Comparison of ENCODE assay signal across 1 cellular context in the genomic region with DNA sequence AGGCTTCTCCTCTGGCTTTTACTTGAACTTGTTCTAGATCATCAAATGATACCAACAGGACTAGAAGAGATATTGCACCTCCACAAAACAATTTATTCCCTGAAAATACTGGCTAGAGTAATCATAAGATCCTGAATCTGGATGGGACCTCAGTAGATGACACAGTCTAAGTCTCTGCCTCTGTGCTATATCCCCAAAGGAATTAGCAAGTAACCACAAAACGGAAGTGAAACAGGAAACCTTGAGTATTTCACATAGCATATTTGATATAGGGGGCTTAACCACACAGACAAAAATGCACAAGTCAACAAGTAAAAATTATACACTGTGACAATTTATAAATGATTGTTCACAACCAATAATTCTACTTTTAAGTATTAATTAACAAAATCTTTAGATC.
A peak's percentile ranks its signal among the peaks of the same experiment; 100 is the strongest.
TF ChIP-seq lines count a peak whose summit lies in the region.

No MANE protein-coding gene starts in this region.

TF ChIP-seq in GM12878, 131 proteins besides CTCF, POLR2A, EP300 and RAD21 (continued from another document):
- TF ChIP-seq BCL11A (IDR thresholded peaks at IDR 0.05; ENCODE audit: low read depth, low read length) (0 out of 2 replicates have a peak, but pooled peaks have one; percentile 36), NR2C2 (IDR thresholded peaks at IDR 0.05; ENCODE audit: borderline replicate concordance, control insufficient read depth, insufficient read length, low read depth) (no peak), JUND (IDR thresholded peaks at IDR 0.05; ENCODE audit: low read depth, low read length) (no peak), MXI1 (IDR thresholded peaks at IDR 0.05; ENCODE audit: low read depth, low read length) (no peak), SREBF2 (IDR thresholded peaks at IDR 0.05; ENCODE audit: low read length) (no peak), CBX3 (IDR thresholded peaks at IDR 0.05; ENCODE audit: borderline replicate concordance, low read depth) (no peak), FOS (IDR thresholded peaks at IDR 0.05; ENCODE audit: borderline replicate concordance, extremely low read depth, insufficient read length) (no peak), PML (IDR thresholded peaks at IDR 0.05; ENCODE audit: low read length) (no peak), MEF2B (IDR thresholded peaks at IDR 0.05; ENCODE audit: partially characterized antibody, poor library complexity, severe bottlenecking) (peak; percentile 81), RAD51 (IDR thresholded peaks at IDR 0.05) (no peak), ZZZ3 (IDR thresholded peaks at IDR 0.05; ENCODE audit: control insufficient read depth, insufficient read length, low read depth) (no peak), EZH2 (IDR thresholded peaks at IDR 0.05; ENCODE audit: borderline replicate concordance, control insufficient read depth, low read depth, low read length) (no peak), BHLHE40 (IDR thresholded peaks at IDR 0.05; ENCODE audit: borderline replicate concordance in 1 of 2, low read depth in 2 of 2, low read length in 1 of 2) (no peak), RBBP5 (conservative IDR thresholded peaks at IDR 0.05) (no peak), KDM1A (IDR thresholded peaks at IDR 0.05; ENCODE audit: borderline replicate concordance) (no peak), EED (IDR thresholded peaks at IDR 0.05; ENCODE audit: low read depth) (0 out of 2 replicates have a peak, but pooled peaks have one; percentile 34), ZNF622 (IDR thresholded peaks at IDR 0.05) (no peak), SPI1 (IDR thresholded peaks at IDR 0.05; ENCODE audit: borderline replicate concordance, insufficient read depth, low read depth, low read length) (peak; percentile 83), NFIC (IDR thresholded peaks at IDR 0.05; ENCODE audit: low read depth, low read length) (0 out of 2 replicates have a peak, but pooled peaks have one; percentile 46), SUZ12 (IDR thresholded peaks at IDR 0.05; ENCODE audit: unreplicated experiment) (no peak), CREM (IDR thresholded peaks at IDR 0.05; ENCODE audit: low read depth) (no peak), NBN (IDR thresholded peaks at IDR 0.05) (no peak), BACH1 (IDR thresholded peaks at IDR 0.05; ENCODE audit: borderline replicate concordance) (no peak), RUNX3 (IDR thresholded peaks at IDR 0.05; ENCODE audit: low read length) (peak; percentile 96), CBFB (IDR thresholded peaks at IDR 0.05; ENCODE audit: low read depth) (peak; percentile 65; the same call in 1 of the 2 replicates), YY1 (IDR thresholded peaks at IDR 0.05; ENCODE audit: low read depth, low read length) (no peak), WRNIP1 (IDR thresholded peaks at IDR 0.05; ENCODE audit: borderline replicate concordance, low read depth, low read length) (no peak), SIX5 (IDR thresholded peaks at IDR 0.05; ENCODE audit: low read depth, low read length, severe bottlenecking) (no peak)
- TF ChIP-seq, protein P1, sequence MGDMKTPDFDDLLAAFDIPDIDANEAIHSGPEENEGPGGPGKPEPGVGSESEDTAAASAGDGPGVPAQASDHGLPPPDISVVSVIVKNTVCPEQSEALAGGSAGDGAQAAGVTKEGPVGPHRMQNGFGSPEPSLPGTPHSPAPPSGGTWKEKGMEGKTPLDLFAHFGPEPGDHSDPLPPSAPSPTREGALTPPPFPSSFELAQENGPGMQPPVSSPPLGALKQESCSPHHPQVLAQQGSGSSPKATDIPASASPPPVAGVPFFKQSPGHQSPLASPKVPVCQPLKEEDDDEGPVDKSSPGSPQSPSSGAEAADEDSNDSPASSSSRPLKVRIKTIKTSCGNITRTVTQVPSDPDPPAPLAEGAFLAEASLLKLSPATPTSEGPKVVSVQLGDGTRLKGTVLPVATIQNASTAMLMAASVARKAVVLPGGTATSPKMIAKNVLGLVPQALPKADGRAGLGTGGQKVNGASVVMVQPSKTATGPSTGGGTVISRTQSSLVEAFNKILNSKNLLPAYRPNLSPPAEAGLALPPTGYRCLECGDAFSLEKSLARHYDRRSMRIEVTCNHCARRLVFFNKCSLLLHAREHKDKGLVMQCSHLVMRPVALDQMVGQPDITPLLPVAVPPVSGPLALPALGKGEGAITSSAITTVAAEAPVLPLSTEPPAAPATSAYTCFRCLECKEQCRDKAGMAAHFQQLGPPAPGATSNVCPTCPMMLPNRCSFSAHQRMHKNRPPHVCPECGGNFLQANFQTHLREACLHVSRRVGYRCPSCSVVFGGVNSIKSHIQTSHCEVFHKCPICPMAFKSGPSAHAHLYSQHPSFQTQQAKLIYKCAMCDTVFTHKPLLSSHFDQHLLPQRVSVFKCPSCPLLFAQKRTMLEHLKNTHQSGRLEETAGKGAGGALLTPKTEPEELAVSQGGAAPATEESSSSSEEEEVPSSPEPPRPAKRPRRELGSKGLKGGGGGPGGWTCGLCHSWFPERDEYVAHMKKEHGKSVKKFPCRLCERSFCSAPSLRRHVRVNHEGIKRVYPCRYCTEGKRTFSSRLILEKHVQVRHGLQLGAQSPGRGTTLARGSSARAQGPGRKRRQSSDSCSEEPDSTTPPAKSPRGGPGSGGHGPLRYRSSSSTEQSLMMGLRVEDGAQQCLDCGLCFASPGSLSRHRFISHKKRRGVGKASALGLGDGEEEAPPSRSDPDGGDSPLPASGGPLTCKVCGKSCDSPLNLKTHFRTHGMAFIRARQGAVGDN (IDR thresholded peaks at IDR 0.05) = no peak
- TF ChIP-seq, protein P2, sequence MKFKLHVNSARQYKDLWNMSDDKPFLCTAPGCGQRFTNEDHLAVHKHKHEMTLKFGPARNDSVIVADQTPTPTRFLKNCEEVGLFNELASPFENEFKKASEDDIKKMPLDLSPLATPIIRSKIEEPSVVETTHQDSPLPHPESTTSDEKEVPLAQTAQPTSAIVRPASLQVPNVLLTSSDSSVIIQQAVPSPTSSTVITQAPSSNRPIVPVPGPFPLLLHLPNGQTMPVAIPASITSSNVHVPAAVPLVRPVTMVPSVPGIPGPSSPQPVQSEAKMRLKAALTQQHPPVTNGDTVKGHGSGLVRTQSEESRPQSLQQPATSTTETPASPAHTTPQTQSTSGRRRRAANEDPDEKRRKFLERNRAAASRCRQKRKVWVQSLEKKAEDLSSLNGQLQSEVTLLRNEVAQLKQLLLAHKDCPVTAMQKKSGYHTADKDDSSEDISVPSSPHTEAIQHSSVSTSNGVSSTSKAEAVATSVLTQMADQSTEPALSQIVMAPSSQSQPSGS (IDR thresholded peaks at IDR 0.05; ENCODE audit: low read length) = 0 out of 2 replicates have a peak, but pooled peaks have one; percentile 25
- TF ChIP-seq, protein P3, sequence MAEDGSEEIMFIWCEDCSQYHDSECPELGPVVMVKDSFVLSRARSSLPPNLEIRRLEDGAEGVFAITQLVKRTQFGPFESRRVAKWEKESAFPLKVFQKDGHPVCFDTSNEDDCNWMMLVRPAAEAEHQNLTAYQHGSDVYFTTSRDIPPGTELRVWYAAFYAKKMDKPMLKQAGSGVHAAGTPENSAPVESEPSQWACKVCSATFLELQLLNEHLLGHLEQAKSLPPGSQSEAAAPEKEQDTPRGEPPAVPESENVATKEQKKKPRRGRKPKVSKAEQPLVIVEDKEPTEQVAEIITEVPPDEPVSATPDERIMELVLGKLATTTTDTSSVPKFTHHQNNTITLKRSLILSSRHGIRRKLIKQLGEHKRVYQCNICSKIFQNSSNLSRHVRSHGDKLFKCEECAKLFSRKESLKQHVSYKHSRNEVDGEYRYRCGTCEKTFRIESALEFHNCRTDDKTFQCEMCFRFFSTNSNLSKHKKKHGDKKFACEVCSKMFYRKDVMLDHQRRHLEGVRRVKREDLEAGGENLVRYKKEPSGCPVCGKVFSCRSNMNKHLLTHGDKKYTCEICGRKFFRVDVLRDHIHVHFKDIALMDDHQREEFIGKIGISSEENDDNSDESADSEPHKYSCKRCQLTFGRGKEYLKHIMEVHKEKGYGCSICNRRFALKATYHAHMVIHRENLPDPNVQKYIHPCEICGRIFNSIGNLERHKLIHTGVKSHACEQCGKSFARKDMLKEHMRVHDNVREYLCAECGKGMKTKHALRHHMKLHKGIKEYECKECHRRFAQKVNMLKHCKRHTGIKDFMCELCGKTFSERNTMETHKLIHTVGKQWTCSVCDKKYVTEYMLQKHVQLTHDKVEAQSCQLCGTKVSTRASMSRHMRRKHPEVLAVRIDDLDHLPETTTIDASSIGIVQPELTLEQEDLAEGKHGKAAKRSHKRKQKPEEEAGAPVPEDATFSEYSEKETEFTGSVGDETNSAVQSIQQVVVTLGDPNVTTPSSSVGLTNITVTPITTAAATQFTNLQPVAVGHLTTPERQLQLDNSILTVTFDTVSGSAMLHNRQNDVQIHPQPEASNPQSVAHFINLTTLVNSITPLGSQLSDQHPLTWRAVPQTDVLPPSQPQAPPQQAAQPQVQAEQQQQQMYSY (CRISPR knock-in tag; IDR thresholded peaks at IDR 0.05) = no peak
- TF ChIP-seq, protein P4, sequence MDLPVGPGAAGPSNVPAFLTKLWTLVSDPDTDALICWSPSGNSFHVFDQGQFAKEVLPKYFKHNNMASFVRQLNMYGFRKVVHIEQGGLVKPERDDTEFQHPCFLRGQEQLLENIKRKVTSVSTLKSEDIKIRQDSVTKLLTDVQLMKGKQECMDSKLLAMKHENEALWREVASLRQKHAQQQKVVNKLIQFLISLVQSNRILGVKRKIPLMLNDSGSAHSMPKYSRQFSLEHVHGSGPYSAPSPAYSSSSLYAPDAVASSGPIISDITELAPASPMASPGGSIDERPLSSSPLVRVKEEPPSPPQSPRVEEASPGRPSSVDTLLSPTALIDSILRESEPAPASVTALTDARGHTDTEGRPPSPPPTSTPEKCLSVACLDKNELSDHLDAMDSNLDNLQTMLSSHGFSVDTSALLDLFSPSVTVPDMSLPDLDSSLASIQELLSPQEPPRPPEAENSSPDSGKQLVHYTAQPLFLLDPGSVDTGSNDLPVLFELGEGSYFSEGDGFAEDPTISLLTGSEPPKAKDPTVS (IDR thresholded peaks at IDR 0.05; ENCODE audit: low read depth, low read length) = no peak
- TF ChIP-seq, protein P5, sequence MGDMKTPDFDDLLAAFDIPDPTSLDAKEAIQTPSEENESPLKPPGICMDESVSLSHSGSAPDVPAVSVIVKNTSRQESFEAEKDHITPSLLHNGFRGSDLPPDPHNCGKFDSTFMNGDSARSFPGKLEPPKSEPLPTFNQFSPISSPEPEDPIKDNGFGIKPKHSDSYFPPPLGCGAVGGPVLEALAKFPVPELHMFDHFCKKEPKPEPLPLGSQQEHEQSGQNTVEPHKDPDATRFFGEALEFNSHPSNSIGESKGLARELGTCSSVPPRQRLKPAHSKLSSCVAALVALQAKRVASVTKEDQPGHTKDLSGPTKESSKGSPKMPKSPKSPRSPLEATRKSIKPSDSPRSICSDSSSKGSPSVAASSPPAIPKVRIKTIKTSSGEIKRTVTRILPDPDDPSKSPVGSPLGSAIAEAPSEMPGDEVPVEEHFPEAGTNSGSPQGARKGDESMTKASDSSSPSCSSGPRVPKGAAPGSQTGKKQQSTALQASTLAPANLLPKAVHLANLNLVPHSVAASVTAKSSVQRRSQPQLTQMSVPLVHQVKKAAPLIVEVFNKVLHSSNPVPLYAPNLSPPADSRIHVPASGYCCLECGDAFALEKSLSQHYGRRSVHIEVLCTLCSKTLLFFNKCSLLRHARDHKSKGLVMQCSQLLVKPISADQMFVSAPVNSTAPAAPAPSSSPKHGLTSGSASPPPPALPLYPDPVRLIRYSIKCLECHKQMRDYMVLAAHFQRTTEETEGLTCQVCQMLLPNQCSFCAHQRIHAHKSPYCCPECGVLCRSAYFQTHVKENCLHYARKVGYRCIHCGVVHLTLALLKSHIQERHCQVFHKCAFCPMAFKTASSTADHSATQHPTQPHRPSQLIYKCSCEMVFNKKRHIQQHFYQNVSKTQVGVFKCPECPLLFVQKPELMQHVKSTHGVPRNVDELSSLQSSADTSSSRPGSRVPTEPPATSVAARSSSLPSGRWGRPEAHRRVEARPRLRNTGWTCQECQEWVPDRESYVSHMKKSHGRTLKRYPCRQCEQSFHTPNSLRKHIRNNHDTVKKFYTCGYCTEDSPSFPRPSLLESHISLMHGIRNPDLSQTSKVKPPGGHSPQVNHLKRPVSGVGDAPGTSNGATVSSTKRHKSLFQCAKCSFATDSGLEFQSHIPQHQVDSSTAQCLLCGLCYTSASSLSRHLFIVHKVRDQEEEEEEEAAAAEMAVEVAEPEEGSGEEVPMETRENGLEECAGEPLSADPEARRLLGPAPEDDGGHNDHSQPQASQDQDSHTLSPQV (IDR thresholded peaks at IDR 0.05) = no peak
- TF ChIP-seq, protein P6, sequence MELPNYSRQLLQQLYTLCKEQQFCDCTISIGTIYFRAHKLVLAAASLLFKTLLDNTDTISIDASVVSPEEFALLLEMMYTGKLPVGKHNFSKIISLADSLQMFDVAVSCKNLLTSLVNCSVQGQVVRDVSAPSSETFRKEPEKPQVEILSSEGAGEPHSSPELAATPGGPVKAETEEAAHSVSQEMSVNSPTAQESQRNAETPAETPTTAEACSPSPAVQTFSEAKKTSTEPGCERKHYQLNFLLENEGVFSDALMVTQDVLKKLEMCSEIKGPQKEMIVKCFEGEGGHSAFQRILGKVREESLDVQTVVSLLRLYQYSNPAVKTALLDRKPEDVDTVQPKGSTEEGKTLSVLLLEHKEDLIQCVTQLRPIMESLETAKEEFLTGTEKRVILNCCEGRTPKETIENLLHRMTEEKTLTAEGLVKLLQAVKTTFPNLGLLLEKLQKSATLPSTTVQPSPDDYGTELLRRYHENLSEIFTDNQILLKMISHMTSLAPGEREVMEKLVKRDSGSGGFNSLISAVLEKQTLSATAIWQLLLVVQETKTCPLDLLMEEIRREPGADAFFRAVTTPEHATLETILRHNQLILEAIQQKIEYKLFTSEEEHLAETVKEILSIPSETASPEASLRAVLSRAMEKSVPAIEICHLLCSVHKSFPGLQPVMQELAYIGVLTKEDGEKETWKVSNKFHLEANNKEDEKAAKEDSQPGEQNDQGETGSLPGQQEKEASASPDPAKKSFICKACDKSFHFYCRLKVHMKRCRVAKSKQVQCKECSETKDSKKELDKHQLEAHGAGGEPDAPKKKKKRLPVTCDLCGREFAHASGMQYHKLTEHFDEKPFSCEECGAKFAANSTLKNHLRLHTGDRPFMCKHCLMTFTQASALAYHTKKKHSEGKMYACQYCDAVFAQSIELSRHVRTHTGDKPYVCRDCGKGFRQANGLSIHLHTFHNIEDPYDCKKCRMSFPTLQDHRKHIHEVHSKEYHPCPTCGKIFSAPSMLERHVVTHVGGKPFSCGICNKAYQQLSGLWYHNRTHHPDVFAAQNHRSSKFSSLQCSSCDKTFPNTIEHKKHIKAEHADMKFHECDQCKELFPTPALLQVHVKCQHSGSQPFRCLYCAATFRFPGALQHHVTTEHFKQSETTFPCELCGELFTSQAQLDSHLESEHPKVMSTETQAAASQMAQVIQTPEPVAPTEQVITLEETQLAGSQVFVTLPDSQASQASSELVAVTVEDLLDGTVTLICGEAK (IDR thresholded peaks at IDR 0.05; ENCODE audit: borderline replicate concordance) = no peak
